Comparison of ENCODE assay signal across 26 cellular contexts in the genomic region with DNA sequence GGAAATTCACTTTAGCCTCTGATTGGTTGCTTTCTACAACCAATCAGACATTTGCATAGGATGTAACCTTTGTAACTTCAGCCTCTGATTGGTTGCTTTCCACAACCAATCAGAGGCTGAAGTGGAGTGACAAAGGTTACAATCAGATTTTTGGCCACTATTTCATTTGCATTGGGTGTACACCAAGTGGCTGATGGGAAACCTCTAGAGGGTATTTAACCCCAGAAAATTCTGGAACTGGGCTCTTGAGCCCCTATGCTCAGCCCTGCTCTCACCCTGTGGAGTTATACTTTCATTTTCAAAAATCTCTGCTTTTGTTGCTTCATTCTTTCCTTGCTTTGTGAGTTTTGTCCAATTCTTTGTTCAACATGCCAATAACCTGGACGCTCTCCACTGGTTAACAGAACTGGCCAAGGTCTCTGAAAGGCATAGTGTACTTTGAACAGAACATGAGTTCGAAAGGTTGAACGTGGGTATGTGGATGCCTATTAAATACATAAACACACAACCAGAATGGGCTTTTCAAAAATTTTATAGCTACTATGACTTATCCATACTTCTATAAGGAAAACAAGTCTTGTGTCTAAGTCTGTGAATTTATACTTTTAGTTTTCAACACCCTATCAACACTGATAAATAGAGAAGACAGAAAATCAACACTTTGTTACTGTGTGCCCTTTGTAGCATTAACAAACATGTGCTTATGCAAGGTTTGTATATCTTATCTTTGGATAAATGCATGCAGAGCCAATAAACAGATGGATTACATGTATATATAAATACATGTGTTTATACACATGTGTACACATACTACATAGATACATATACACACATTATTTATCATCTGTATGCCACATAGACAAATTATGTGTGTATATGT.
"Had no signal": no experiment of that assay in that cellular context is flagged by ENCODE, and none has a peak within 500 bp of the region (broad histone marks: within the 10 kb centered on the region; RNA-seq: fewer than 3 reads in every experiment).

No MANE protein-coding gene starts in this region.

- H3K9me3 ChIP-seq: ascending aorta, breast epithelium had no signal

- ATAC-seq: activated CD4-positive, alpha-beta T cell treated with anti-CD3 and anti-CD28 coated beads for 36 hours; activated CD8-positive, alpha-beta T cell treated with anti-CD3 and anti-CD28 coated beads, Interleukin-2, amount 10 ng/mL, durations not matched to agents 7 days and 5 days; activated naive CD4-positive, alpha-beta T cell treated with anti-CD3 and anti-CD28 coated beads, Interleukin-2, amount 50 U/mL, for 72 hours; activated T-cell treated with anti-CD3 and anti-CD28 coated beads, Interleukin-2, amount 50 U/mL, for 72 hours; esophagus mucosa had no signal

- H3K27me3 ChIP-seq: ascending aorta, breast epithelium, cardiac muscle cell, dorsolateral prefrontal cortex had no signal

- H3K27ac ChIP-seq: ascending aorta, breast epithelium, cardiac muscle cell, coronary artery had no signal

- H3K4me1 ChIP-seq: ascending aorta, breast epithelium had no signal

- H3K36me3 ChIP-seq: ascending aorta, breast epithelium, cardiac muscle cell had no signal

- H3K4me3 ChIP-seq: ascending aorta, breast epithelium, cardiac muscle cell, coronary artery, dorsolateral prefrontal cortex had no signal

- DNase-seq: activated CD4-positive, alpha-beta memory T cell treated with anti-CD3 and anti-CD28 coated beads for 36 hours; activated CD4-positive, alpha-beta T cell treated with anti-CD3 and anti-CD28 coated beads for 36 hours; activated CD4-positive, alpha-beta T cell treated with anti-CD3 and anti-CD28 coated beads, Interleukin-2, amount 10 ng/mL, durations not matched to agents 24 days and 14 days; activated CD4-positive, CD25-positive, alpha-beta regulatory T cell; activated CD4-positive, CD25-positive, alpha-beta regulatory T cell treated with anti-CD3 and anti-CD28 coated beads, Interleukin-2, amount 50 U/mL, for 72 hours; activated CD8-positive, alpha-beta memory T cell treated with anti-CD3 and anti-CD28 coated beads, Interleukin-2, amount 50 U/mL, for 48 hours; activated CD8-positive, alpha-beta T cell treated with anti-CD3 and anti-CD28 coated beads, Interleukin-2, amount 10 ng/mL, durations not matched to agents 7 days and 5 days; activated gamma-delta T cell; activated naive CD4-positive, alpha-beta T cell; activated naive CD4-positive, alpha-beta T cell treated with anti-CD3 and anti-CD28 coated beads, Interleukin-2, amount 10 ng/mL, durations not matched to agents 7 days and 5 days; activated naive CD8-positive, alpha-beta T cell treated with anti-CD3 and anti-CD28 coated beads, Interleukin-2, amount 10 ng/mL, durations not matched to agents 7 days and 5 days; activated T-cell treated with anti-CD3 and anti-CD28 coated beads for 4 hours; activated T-cell treated with anti-CD3 and anti-CD28 coated beads, Interleukin-2, amount 50 U/mL, for 24 hours; activated T-cell treated with anti-CD3 and anti-CD28 coated beads, Interleukin-2, amount 50 U/mL, for 72 hours; dorsolateral prefrontal cortex; effector memory CD4-positive, alpha-beta T cell; endodermal cell; foreskin fibroblast; head of caudate nucleus; T-helper 2 cell had no signal
